Comparison of ENCODE assay signal across 8 cellular contexts in genomic region chr12:56161677-56162351, GRCh38. TPM values are rescaled to one million over a fixed set of nuclear protein-coding genes. Genes with fewer than 3 reads are reported as not detected.
DNase-seq lines count a peak whose midpoint lies in the region; ATAC-seq lines count a peak whose summit lies in the region.

No MANE protein-coding gene starts in this region.

- intact Hi-C loops in activated T-helper 1 cell treated with anti-CD3 and anti-CD28 coated beads, Interleukin-12 subunit alpha, Interleukin-12 subunit beta, Interleukin-2, Interleukin-4 antibody, amounts not matched to agents 30 ng/mL and 10 ng/mL and 1 ng/mL, durations not matched to agents 14 hours and 24 hours and 36 hours (cut with micrococcal nuclease), result no loop called here

- H3K4me3 Mint-ChIP-seq in activated CD4-positive, alpha-beta T cell treated with anti-CD3 and anti-CD28 coated beads, Interleukin-2, amount 10 ng/mL, durations not matched to agents 7 days and 5 days, result peak overlapping the region; percentile 90
- H3K4me3 Mint-ChIP-seq in activated T-helper 1 cell treated with anti-CD3 and anti-CD28 coated beads, Interleukin-12 subunit alpha, Interleukin-12 subunit beta, Interleukin-2, Interleukin-4 antibody, amounts not matched to agents 30 ng/mL and 10 ng/mL and 1 ng/mL, durations not matched to agents 14 hours and 24 hours and 36 hours, result peak overlapping the region; percentile 97
- peak overlapping the region in 4 of 5 donors; percentile 17 to 98 (median 28) for H3K4me3 Mint-ChIP-seq in immature natural killer cell
- H3K4me3 Mint-ChIP-seq in stimulated activated naive CD8-positive, alpha-beta T cell treated with anti-CD3 and anti-CD28 coated beads, Interleukin-15, amount 100 ng/mL, for 72 hours, result peak overlapping the region; percentile 47 to 96

- peaks cover 45% of the 10 kb centered on the region for H3K4me1 Mint-ChIP-seq in activated CD4-positive, alpha-beta T cell treated with anti-CD3 and anti-CD28 coated beads, Interleukin-2, amount 10 ng/mL, durations not matched to agents 7 days and 5 days
- H3K4me1 Mint-ChIP-seq in activated T-helper 1 cell treated with anti-CD3 and anti-CD28 coated beads, Interleukin-12 subunit alpha, Interleukin-12 subunit beta, Interleukin-2, Interleukin-4 antibody, amounts not matched to agents 30 ng/mL and 10 ng/mL and 1 ng/mL, durations not matched to agents 14 hours and 24 hours and 36 hours (ENCODE audit: low read depth), result peaks cover 41% of the 10 kb centered on the region
- peaks cover 44 to 48% of the 10 kb centered on the region in 2 donors for H3K4me1 Mint-ChIP-seq in immature natural killer cell
- peaks cover 50% of the 10 kb centered on the region for H3K4me1 Mint-ChIP-seq in stimulated activated naive CD8-positive, alpha-beta T cell treated with anti-CD3 and anti-CD28 coated beads, Interleukin-15, amount 100 ng/mL, for 72 hours

- peak overlapping the region; percentile 85 for H3K27ac Mint-ChIP-seq in activated CD4-positive, alpha-beta T cell treated with anti-CD3 and anti-CD28 coated beads, Interleukin-2, amount 10 ng/mL, durations not matched to agents 7 days and 5 days
- peak overlapping the region; percentile 65 for H3K27ac Mint-ChIP-seq in activated T-helper 1 cell treated with anti-CD3 and anti-CD28 coated beads, Interleukin-12 subunit alpha, Interleukin-12 subunit beta, Interleukin-2, Interleukin-4 antibody, amounts not matched to agents 30 ng/mL and 10 ng/mL and 1 ng/mL, durations not matched to agents 14 hours and 24 hours and 36 hours
- peak overlapping the region; percentile 92 to 100 (median 98) for H3K27ac Mint-ChIP-seq in immature natural killer cell
- peak overlapping the region; percentile 28 to 77 for H3K27ac Mint-ChIP-seq in stimulated activated naive CD8-positive, alpha-beta T cell treated with anti-CD3 and anti-CD28 coated beads, Interleukin-15, amount 100 ng/mL, for 72 hours

- POLR2A ChIA-PET in activated CD4-positive, alpha-beta T cell treated with anti-CD3 and anti-CD28 coated beads, Interleukin-2, amount 10 ng/mL, durations not matched to agents 7 days and 5 days (lab: Charles Lee), result no interaction called here

- no peaks in the 10 kb centered on the region for H3K9me3 Mint-ChIP-seq in activated CD4-positive, alpha-beta T cell treated with anti-CD3 and anti-CD28 coated beads, Interleukin-2, amount 10 ng/mL, durations not matched to agents 7 days and 5 days
- no peaks in the 10 kb centered on the region for H3K9me3 Mint-ChIP-seq in activated T-helper 1 cell treated with anti-CD3 and anti-CD28 coated beads, Interleukin-12 subunit alpha, Interleukin-12 subunit beta, Interleukin-2, Interleukin-4 antibody, amounts not matched to agents 30 ng/mL and 10 ng/mL and 1 ng/mL, durations not matched to agents 14 hours and 24 hours and 36 hours
- H3K9me3 Mint-ChIP-seq in immature natural killer cell, result no peaks in the 10 kb centered on the region
- no peaks in the 10 kb centered on the region for H3K9me3 Mint-ChIP-seq in stimulated activated naive CD8-positive, alpha-beta T cell treated with anti-CD3 and anti-CD28 coated beads, Interleukin-15, amount 100 ng/mL, for 72 hours

- no peak for ATAC-seq in stimulated activated naive CD8-positive, alpha-beta T cell treated with anti-CD3 and anti-CD28 coated beads, Interleukin-15, amount 100 ng/mL, for 72 hours
- no peak for ATAC-seq in HG02798 (IDR thresholded peaks at IDR 0.05; ENCODE audit: poor library complexity, unreplicated experiment)

- no peaks in the 10 kb centered on the region for H3K27me3 Mint-ChIP-seq in activated CD4-positive, alpha-beta T cell treated with anti-CD3 and anti-CD28 coated beads, Interleukin-2, amount 10 ng/mL, durations not matched to agents 7 days and 5 days
- H3K27me3 Mint-ChIP-seq in activated T-helper 1 cell treated with anti-CD3 and anti-CD28 coated beads, Interleukin-12 subunit alpha, Interleukin-12 subunit beta, Interleukin-2, Interleukin-4 antibody, amounts not matched to agents 30 ng/mL and 10 ng/mL and 1 ng/mL, durations not matched to agents 14 hours and 24 hours and 36 hours (ENCODE audit: insufficient read depth), result no peaks in the 10 kb centered on the region
- peaks cover 5 to 20% (median 14%) of the 10 kb centered on the region in 3 donors for H3K27me3 Mint-ChIP-seq in immature natural killer cell (ENCODE audit: low read depth in 3 of 3)
- H3K27me3 Mint-ChIP-seq in stimulated activated naive CD8-positive, alpha-beta T cell treated with anti-CD3 and anti-CD28 coated beads, Interleukin-15, amount 100 ng/mL, for 72 hours, result no peaks in the 10 kb centered on the region

- no peak for DNase-seq in activated CD4-positive, alpha-beta T cell treated with anti-CD3 and anti-CD28 coated beads, Interleukin-2, amount 10 ng/mL, durations not matched to agents 7 days and 5 days
- DNase-seq in activated CD4-positive, alpha-beta T cell treated with anti-CD3 and anti-CD28 coated beads for 1 hour, result no peak
- no peak for DNase-seq in activated T-helper 1 cell treated with anti-CD3 and anti-CD28 coated beads, Interleukin-12 subunit alpha, Interleukin-12 subunit beta, Interleukin-2, Interleukin-4 antibody, amounts not matched to agents 30 ng/mL and 10 ng/mL and 1 ng/mL, durations not matched to agents 14 hours and 24 hours and 36 hours (ENCODE audit: low spot score)
- DNase-seq in immature natural killer cell (no peak), NCI-H510A (lab: John Stamatoyannopoulos, UW) (no peak)
- no peak for DNase-seq in stimulated activated naive CD8-positive, alpha-beta T cell treated with anti-CD3 and anti-CD28 coated beads, Interleukin-15, amount 100 ng/mL, for 72 hours
- DNase-seq in effector CD8-positive, alpha-beta T cell (lab: John Stamatoyannopoulos, UW), result no peak

- CTCF ChIA-PET in activated CD4-positive, alpha-beta T cell treated with anti-CD3 and anti-CD28 coated beads, Interleukin-2, amount 10 ng/mL, durations not matched to agents 7 days and 5 days (lab: Charles Lee), result interaction anchor here (0.8 to 10.3 kb wide), 12 partner anchors 10 to 200 kb away, joined by 3 to 80 read pairs (median 6); partner anchors contain the start of genes ESYT1, MYL6B, RNF41 and SMARCC2

- H3K36me3 Mint-ChIP-seq in activated CD4-positive, alpha-beta T cell treated with anti-CD3 and anti-CD28 coated beads, Interleukin-2, amount 10 ng/mL, durations not matched to agents 7 days and 5 days (ENCODE audit: low read depth), result peaks cover 70% of the 10 kb centered on the region
- H3K36me3 Mint-ChIP-seq in activated T-helper 1 cell treated with anti-CD3 and anti-CD28 coated beads, Interleukin-12 subunit alpha, Interleukin-12 subunit beta, Interleukin-2, Interleukin-4 antibody, amounts not matched to agents 30 ng/mL and 10 ng/mL and 1 ng/mL, durations not matched to agents 14 hours and 24 hours and 36 hours (ENCODE audit: low read depth), result peaks cover 62% of the 10 kb centered on the region
- peaks cover 14 to 45% (median 30%) of the 10 kb centered on the region in 3 donors for H3K36me3 Mint-ChIP-seq in immature natural killer cell

RNA-seq across cellular contexts. Expression of gene MYL6, which starts 3.7 kb away (rescaled TPM):
- total RNA-seq in activated CD4-positive, alpha-beta T cell treated with anti-CD3 and anti-CD28 coated beads, Interleukin-2, amount 10 ng/mL, durations not matched to agents 7 days and 5 days, result 1,000 to 10,000 TPM; 1,336 to 1,525 TPM
- 786 and 802 TPM in 2 replicates for total RNA-seq in activated T-helper 1 cell treated with anti-CD3 and anti-CD28 coated beads, Interleukin-12 subunit alpha, Interleukin-12 subunit beta, Interleukin-2, Interleukin-4 antibody, amounts not matched to agents 30 ng/mL and 10 ng/mL and 1 ng/mL, durations not matched to agents 14 hours and 24 hours and 36 hours
- 1,000 to 10,000 TPM; 2,998 to 5,712 (median 4,230) TPM for polyA plus RNA-seq in immature natural killer cell

RNA-seq across cellular contexts. Expression of gene MYL6B, which starts 9.4 kb away (rescaled TPM):
- 10 to 100 TPM; 56.6 to 63.4 TPM for total RNA-seq in activated CD4-positive, alpha-beta T cell treated with anti-CD3 and anti-CD28 coated beads, Interleukin-2, amount 10 ng/mL, durations not matched to agents 7 days and 5 days
- 58.8 and 67.6 TPM in 2 replicates for total RNA-seq in activated T-helper 1 cell treated with anti-CD3 and anti-CD28 coated beads, Interleukin-12 subunit alpha, Interleukin-12 subunit beta, Interleukin-2, Interleukin-4 antibody, amounts not matched to agents 30 ng/mL and 10 ng/mL and 1 ng/mL, durations not matched to agents 14 hours and 24 hours and 36 hours
- polyA plus RNA-seq in immature natural killer cell, result 10 to 100 TPM in 1 of 3 donors, 1 to 10 TPM in 2; 1.5 to 12.9 (median 9.3) TPM

RNA-seq across cellular contexts. Expression of gene SMARCC2, which starts 27.5 kb away (rescaled TPM):
- total RNA-seq in activated CD4-positive, alpha-beta T cell treated with anti-CD3 and anti-CD28 coated beads, Interleukin-2, amount 10 ng/mL, durations not matched to agents 7 days and 5 days, result 100 to 1,000 TPM; 140 to 173 TPM
- 124 and 132 TPM in 2 replicates for total RNA-seq in activated T-helper 1 cell treated with anti-CD3 and anti-CD28 coated beads, Interleukin-12 subunit alpha, Interleukin-12 subunit beta, Interleukin-2, Interleukin-4 antibody, amounts not matched to agents 30 ng/mL and 10 ng/mL and 1 ng/mL, durations not matched to agents 14 hours and 24 hours and 36 hours
- 100 to 1,000 TPM in 1 of 3 donors, 10 to 100 TPM in 2; 25.7 to 118 (median 43.7) TPM for polyA plus RNA-seq in immature natural killer cell

RNA-seq across cellular contexts. Expression of gene ESYT1, which starts 33.7 kb away (rescaled TPM):
- 100 to 1,000 TPM; 367 to 399 TPM for total RNA-seq in activated CD4-positive, alpha-beta T cell treated with anti-CD3 and anti-CD28 coated beads, Interleukin-2, amount 10 ng/mL, durations not matched to agents 7 days and 5 days
- total RNA-seq in activated T-helper 1 cell treated with anti-CD3 and anti-CD28 coated beads, Interleukin-12 subunit alpha, Interleukin-12 subunit beta, Interleukin-2, Interleukin-4 antibody, amounts not matched to agents 30 ng/mL and 10 ng/mL and 1 ng/mL, durations not matched to agents 14 hours and 24 hours and 36 hours, result 159 and 161 TPM in 2 replicates
- 100 to 1,000 TPM; 217 to 502 (median 273) TPM for polyA plus RNA-seq in immature natural killer cell

RNA-seq across cellular contexts. Expression of gene ZC3H10, which starts 43.7 kb away (rescaled TPM):
- 1 to 10 TPM; 8.2 to 9.1 TPM for total RNA-seq in activated CD4-positive, alpha-beta T cell treated with anti-CD3 and anti-CD28 coated beads, Interleukin-2, amount 10 ng/mL, durations not matched to agents 7 days and 5 days
- total RNA-seq in activated T-helper 1 cell treated with anti-CD3 and anti-CD28 coated beads, Interleukin-12 subunit alpha, Interleukin-12 subunit beta, Interleukin-2, Interleukin-4 antibody, amounts not matched to agents 30 ng/mL and 10 ng/mL and 1 ng/mL, durations not matched to agents 14 hours and 24 hours and 36 hours, result 13.5 and 13.7 TPM in 2 replicates
- 1 to 10 TPM in 2 of 3 donors, under 1 TPM in 1; 0.86 to 4.2 (median 1.3) TPM for polyA plus RNA-seq in immature natural killer cell

Comparison
In these comparisons a context has a peak if more than half of its experiments do, and no peak if none do; other contexts are left out.
1. H3K4me3 Mint-ChIP-seq: peak in every context shown above with its lines; median percentile 97 in activated T-helper 1 cell treated with anti-CD3 and anti-CD28 coated beads, Interleukin-12 subunit alpha, Interleukin-12 subunit beta, Interleukin-2, Interleukin-4 antibody, amounts not matched to agents 30 ng/mL and 10 ng/mL and 1 ng/mL, durations not matched to agents 14 hours and 24 hours and 36 hours; 90 in activated CD4-positive, alpha-beta T cell treated with anti-CD3 and anti-CD28 coated beads, Interleukin-2, amount 10 ng/mL, durations not matched to agents 7 days and 5 days; 72 in stimulated activated naive CD8-positive, alpha-beta T cell treated with anti-CD3 and anti-CD28 coated beads, Interleukin-15, amount 100 ng/mL, for 72 hours; 28 in immature natural killer cell.